2 cellular contexts compared by ENCODE assay signal in the genomic region with DNA sequence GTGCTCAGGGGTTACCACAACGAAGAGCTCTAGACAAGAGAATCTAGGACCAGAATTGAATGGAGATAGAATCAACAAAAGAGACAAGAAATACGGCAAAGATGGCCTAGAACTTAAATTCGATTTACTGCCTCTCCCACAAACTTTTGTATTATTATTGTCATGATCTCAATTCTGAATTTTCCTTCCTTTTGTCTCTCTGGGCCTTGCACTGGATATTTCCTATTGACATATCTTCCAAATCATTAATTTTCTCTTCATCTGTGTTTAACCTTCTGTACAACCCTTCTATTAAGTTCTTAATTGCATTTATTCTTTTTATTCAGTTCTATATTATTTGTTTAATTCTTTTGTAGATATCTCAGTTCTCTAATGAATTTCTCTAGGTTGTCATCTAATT.
TF ChIP-seq lines count a peak whose summit lies in the region.

No MANE protein-coding gene starts in this region.

TF ChIP-seq in SK-N-SH, 30 proteins besides CTCF, POLR2A, EP300 and RAD21 (continued from another document):
- TF ChIP-seq FOXM1 (IDR thresholded peaks at IDR 0.05; ENCODE audit: low read depth), result no peak
- no peak for TF ChIP-seq TCF12 (IDR thresholded peaks at IDR 0.05)
- no peak for TF ChIP-seq FOXJ3 (CRISPR knock-in tag; IDR thresholded peaks at IDR 0.05)
- TF ChIP-seq CHD2 (IDR thresholded peaks at IDR 0.05; ENCODE audit: low read length, partially characterized antibody), result no peak
- TF ChIP-seq NFIC (IDR thresholded peaks at IDR 0.05; ENCODE audit: borderline replicate concordance), result no peak
- no peak for TF ChIP-seq NRF1 (IDR thresholded peaks at IDR 0.05; ENCODE audit: low read depth, low read length)
- no peak for TF ChIP-seq ELF1 (IDR thresholded peaks at IDR 0.05)

TF ChIP-seq in K562, 482 proteins besides CTCF, POLR2A, EP300 and RAD21 (continued from another document):
- TF ChIP-seq, protein P1, sequence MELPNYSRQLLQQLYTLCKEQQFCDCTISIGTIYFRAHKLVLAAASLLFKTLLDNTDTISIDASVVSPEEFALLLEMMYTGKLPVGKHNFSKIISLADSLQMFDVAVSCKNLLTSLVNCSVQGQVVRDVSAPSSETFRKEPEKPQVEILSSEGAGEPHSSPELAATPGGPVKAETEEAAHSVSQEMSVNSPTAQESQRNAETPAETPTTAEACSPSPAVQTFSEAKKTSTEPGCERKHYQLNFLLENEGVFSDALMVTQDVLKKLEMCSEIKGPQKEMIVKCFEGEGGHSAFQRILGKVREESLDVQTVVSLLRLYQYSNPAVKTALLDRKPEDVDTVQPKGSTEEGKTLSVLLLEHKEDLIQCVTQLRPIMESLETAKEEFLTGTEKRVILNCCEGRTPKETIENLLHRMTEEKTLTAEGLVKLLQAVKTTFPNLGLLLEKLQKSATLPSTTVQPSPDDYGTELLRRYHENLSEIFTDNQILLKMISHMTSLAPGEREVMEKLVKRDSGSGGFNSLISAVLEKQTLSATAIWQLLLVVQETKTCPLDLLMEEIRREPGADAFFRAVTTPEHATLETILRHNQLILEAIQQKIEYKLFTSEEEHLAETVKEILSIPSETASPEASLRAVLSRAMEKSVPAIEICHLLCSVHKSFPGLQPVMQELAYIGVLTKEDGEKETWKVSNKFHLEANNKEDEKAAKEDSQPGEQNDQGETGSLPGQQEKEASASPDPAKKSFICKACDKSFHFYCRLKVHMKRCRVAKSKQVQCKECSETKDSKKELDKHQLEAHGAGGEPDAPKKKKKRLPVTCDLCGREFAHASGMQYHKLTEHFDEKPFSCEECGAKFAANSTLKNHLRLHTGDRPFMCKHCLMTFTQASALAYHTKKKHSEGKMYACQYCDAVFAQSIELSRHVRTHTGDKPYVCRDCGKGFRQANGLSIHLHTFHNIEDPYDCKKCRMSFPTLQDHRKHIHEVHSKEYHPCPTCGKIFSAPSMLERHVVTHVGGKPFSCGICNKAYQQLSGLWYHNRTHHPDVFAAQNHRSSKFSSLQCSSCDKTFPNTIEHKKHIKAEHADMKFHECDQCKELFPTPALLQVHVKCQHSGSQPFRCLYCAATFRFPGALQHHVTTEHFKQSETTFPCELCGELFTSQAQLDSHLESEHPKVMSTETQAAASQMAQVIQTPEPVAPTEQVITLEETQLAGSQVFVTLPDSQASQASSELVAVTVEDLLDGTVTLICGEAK (IDR thresholded peaks at IDR 0.05), result no peak
- TF ChIP-seq, protein P1 (CRISPR knock-in tag; IDR thresholded peaks at IDR 0.05), result no peak
- TF ChIP-seq RUNX1 (IDR thresholded peaks at IDR 0.05; ENCODE audit: low read depth) (no peak), HDGF (IDR thresholded peaks at IDR 0.05) (no peak), PHF20 (IDR thresholded peaks at IDR 0.05; ENCODE audit: partially characterized antibody) (no peak), ZNF12 (CRISPR knock-in tag; IDR thresholded peaks at IDR 0.05) (no peak), ZFP30 (CRISPR knock-in tag; IDR thresholded peaks at IDR 0.05; ENCODE audit: borderline replicate concordance) (peak; percentile 80; the same call in 1 of the 2 replicates), ZNF644 (tag; IDR thresholded peaks at IDR 0.05; ENCODE audit: low read depth) (no peak), PHF8 (IDR thresholded peaks at IDR 0.05; ENCODE audit: borderline replicate concordance, low read length) (no peak), CBX3 (IDR thresholded peaks at IDR 0.05; ENCODE audit: borderline replicate concordance in 1 of 2, low read length in 2 of 2) (peak in 1 of 2 experiments; percentile 96; a peak in 2 of 3 replicates)
- TF ChIP-seq, protein P2, sequence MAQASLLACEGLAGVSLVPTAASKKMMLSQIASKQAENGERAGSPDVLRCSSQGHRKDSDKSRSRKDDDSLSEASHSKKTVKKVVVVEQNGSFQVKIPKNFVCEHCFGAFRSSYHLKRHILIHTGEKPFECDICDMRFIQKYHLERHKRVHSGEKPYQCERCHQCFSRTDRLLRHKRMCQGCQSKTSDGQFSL (CRISPR knock-in tag; IDR thresholded peaks at IDR 0.05), result no peak
- TF ChIP-seq, protein P2 (tag; IDR thresholded peaks at IDR 0.05), result no peak
TF ChIP-seq in K562: peak in this region for 7.
